ENCODE assay signal across 25 cellular contexts in genomic region chr15:66066005-66066404, GRCh38.
"Had no signal": no experiment of that assay in that cellular context is flagged by ENCODE, and none has a peak within 500 bp of the region (broad histone marks: within the 10 kb centered on the region; RNA-seq: fewer than 3 reads in every experiment).

No MANE protein-coding gene starts in this region.

- H3K9me3 Mint-ChIP-seq: activated naive CD4-positive, alpha-beta T cell treated with anti-CD3 and anti-CD28 coated beads for 36 hours; activated naive CD8-positive, alpha-beta T cell treated with anti-CD3 and anti-CD28 coated beads for 36 hours; activated T-cell treated with anti-CD3 and anti-CD28 coated beads, Interleukin-2, amount 50 U/mL, for 72 hours; natural killer cell; T-helper 1 cell treated with Interleukin-12 subunit alpha and Interleukin-12 subunit beta and Interleukin-4 antibody, amounts not matched to agents 30 μg/mL and 1 μg/mL, for 36 hours had no signal

- ATAC-seq: activated T-cell treated with anti-CD3 and anti-CD28 coated beads, Interleukin-2, amount 50 U/mL, for 72 hours; natural killer cell had no signal

- H3K4me1 ChIP-seq: tibial nerve had no signal

- H3K4me1 Mint-ChIP-seq: activated naive CD8-positive, alpha-beta T cell treated with anti-CD3 and anti-CD28 coated beads for 36 hours; natural killer cell had no signal

- H3K4me3 ChIP-seq: esophagus squamous epithelium, tibial nerve had no signal

- H3K27me3 ChIP-seq: brain microvascular endothelial cell had no signal

- H3K9me3 ChIP-seq: esophagus squamous epithelium had no signal

- H3K27ac ChIP-seq: brain microvascular endothelial cell, epithelial cell of prostate, esophagus squamous epithelium, tibial nerve, VCaP had no signal

- H3K27me3 Mint-ChIP-seq: activated naive CD8-positive, alpha-beta T cell treated with anti-CD3 and anti-CD28 coated beads for 36 hours had no signal

- H3K36me3 ChIP-seq: brain microvascular endothelial cell, esophagus squamous epithelium, tibial nerve had no signal

- H3K4me3 Mint-ChIP-seq: activated naive CD4-positive, alpha-beta T cell treated with anti-CD3 and anti-CD28 coated beads for 36 hours; activated naive CD8-positive, alpha-beta T cell treated with anti-CD3 and anti-CD28 coated beads for 36 hours; activated T-cell treated with anti-CD3 and anti-CD28 coated beads, Interleukin-2, amount 50 U/mL, for 72 hours; natural killer cell; T-helper 1 cell treated with Interleukin-12 subunit alpha and Interleukin-12 subunit beta and Interleukin-4 antibody, amounts not matched to agents 30 μg/mL and 1 μg/mL, for 36 hours had no signal

- H3K27ac Mint-ChIP-seq: activated naive CD4-positive, alpha-beta T cell treated with anti-CD3 and anti-CD28 coated beads for 36 hours; activated naive CD8-positive, alpha-beta T cell treated with anti-CD3 and anti-CD28 coated beads for 36 hours; activated T-cell treated with anti-CD3 and anti-CD28 coated beads, Interleukin-2, amount 50 U/mL, for 72 hours; natural killer cell; T-helper 1 cell treated with Interleukin-12 subunit alpha and Interleukin-12 subunit beta and Interleukin-4 antibody, amounts not matched to agents 30 μg/mL and 1 μg/mL, for 36 hours had no signal

- DNase-seq: activated CD4-positive, alpha-beta T cell treated with anti-CD3 and anti-CD28 coated beads for 4 hours; activated CD4-positive, alpha-beta T cell treated with anti-CD3 and anti-CD28 coated beads, Interleukin-2, amount 50 U/mL, for 4 hours; activated naive CD4-positive, alpha-beta T cell treated with anti-CD3 and anti-CD28 coated beads for 36 hours; activated naive CD8-positive, alpha-beta T cell treated with anti-CD3 and anti-CD28 coated beads for 36 hours; activated T-cell treated with anti-CD3 and anti-CD28 coated beads for 4 hours; activated T-cell treated with anti-CD3 and anti-CD28 coated beads, Interleukin-2, amount 50 U/mL, for 72 hours; brain microvascular endothelial cell; caudate nucleus; esophagus squamous epithelium; left cardiac atrium; midbrain; natural killer cell; stimulated activated CD4-positive, alpha-beta T cell treated with anti-CD3 and anti-CD28 coated beads, Interleukin-15, amount 100 ng/mL, for 24 hours; stimulated activated CD4-positive, alpha-beta T cell treated with anti-CD3 and anti-CD28 coated beads, Interleukin-2, amount 100 ng/mL, for 24 hours; stimulated activated naive CD4-positive, alpha-beta T cell; SW 1271; T-helper 9 cell had no signal

- FAIRE-seq: astrocyte, endometrium, frontal cortex, TTC549 had no signal

- H3K36me3 Mint-ChIP-seq: activated naive CD8-positive, alpha-beta T cell treated with anti-CD3 and anti-CD28 coated beads for 36 hours; natural killer cell had no signal
